Comparison of ENCODE assay signal across 13 cellular contexts in the genomic region with DNA sequence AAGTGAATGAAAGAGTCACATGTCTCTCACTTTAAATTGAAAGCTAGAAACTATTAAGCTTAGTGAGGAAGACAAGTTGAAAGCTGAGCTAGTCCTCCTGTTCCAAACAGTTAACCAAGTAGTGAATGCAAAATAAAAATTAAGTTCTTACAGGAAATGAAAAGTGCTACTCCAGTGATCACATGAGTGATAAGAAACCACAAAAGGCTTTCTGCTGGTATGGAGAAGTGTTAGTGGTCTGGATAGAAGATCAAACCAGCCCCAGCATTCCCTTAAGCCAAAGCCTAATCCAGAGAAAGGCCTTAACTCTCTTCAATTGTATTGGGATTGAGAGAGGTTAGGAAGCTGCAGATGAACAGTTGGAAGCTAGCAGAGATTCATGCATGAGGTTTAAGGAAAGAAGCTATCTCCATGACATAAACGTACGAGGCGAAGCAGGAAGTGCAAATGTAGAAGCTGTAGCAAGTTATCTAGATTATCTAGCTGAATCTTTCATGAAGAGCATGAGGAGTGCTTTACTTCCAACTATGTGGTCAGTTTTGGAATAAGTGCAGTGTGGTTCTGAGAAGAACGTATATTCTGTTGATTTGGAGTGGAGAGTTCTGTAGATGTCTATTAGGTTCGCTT.
DNase-seq lines count a peak whose midpoint lies in the region; ATAC-seq, FAIRE-seq and TF ChIP-seq lines count a peak whose summit lies in the region.
"Had no signal": no experiment of that assay in that cellular context is flagged by ENCODE, and none has a peak within 500 bp of the region (broad histone marks: within the 10 kb centered on the region; RNA-seq: fewer than 3 reads in every experiment).

No MANE protein-coding gene starts in this region.

- H3K36me3 ChIP-seq in CD8-positive, alpha-beta memory T cell (ENCODE audit: insufficient read depth, low read length), result no peaks in the 10 kb centered on the region
- no peaks in the 10 kb centered on the region for H3K36me3 ChIP-seq in naive thymus-derived CD4-positive, alpha-beta T cell (ENCODE audit: control insufficient read depth in 2 of 3, insufficient read depth in 3 of 3, low read length in 3 of 3)
- H3K36me3 ChIP-seq: heart left ventricle had no signal

- no peak for DNase-seq in CD8-positive, alpha-beta memory T cell
- DNase-seq in Kasumi-1 (lab: John Stamatoyannopoulos, UW) (peak; percentile 61 to 70), frontal cortex (ENCODE audit: low spot score in 2 of 2) (no peak), GM13976 (ENCODE audit: low spot score) (no peak)
- peak; percentile 27 for DNase-seq in central memory CD4-positive, alpha-beta T cell
- peak in 3 of 9 donors; percentile 4 to 11 (median 5) for DNase-seq in naive thymus-derived CD4-positive, alpha-beta T cell
- no peak for DNase-seq in NK-92 treated with Interleukin-12 subunit alpha and Interleukin-12 subunit beta, amount 100 ng/mL, for 24 hours (lab: John Stamatoyannopoulos, UW)
- DNase-seq: Caco-2, H9, heart left ventricle, nucleus accumbens, SW 1271 had no signal

- POLR2A ChIA-PET in CD8-positive, alpha-beta memory T cell (lab: Charles Lee), result no interaction called here
- POLR2A ChIA-PET in naive thymus-derived CD4-positive, alpha-beta T cell (lab: Charles Lee), result no interaction called here

- intact Hi-C loops in naive thymus-derived CD4-positive, alpha-beta T cell (cut with micrococcal nuclease), result no loop called here

- no peak overlapping the region for H3K27ac ChIP-seq in CD8-positive, alpha-beta memory T cell (ENCODE audit: low read depth, low read length)
- H3K27ac ChIP-seq in naive thymus-derived CD4-positive, alpha-beta T cell (ENCODE audit: low read depth, low read length), result no peak overlapping the region
- H3K27ac ChIP-seq: heart left ventricle had no signal

- in situ Hi-C loops in GM13976 (cut with MboI; ENCODE audit: low sequenced_read_pairs, unreplicated experiment), result no loop called here

- peaks cover 20 to 23% (median 22%) of the 10 kb centered on the region in 3 donors for H3K4me1 Mint-ChIP-seq in CD8-positive, alpha-beta memory T cell
- peaks cover 12 to 16% (median 15%) of the 10 kb centered on the region in 7 donors for H3K4me1 Mint-ChIP-seq in naive thymus-derived CD4-positive, alpha-beta T cell

- peaks cover 0 to 1% of the 10 kb centered on the region in 2 donors for H3K27me3 Mint-ChIP-seq in CD8-positive, alpha-beta memory T cell
- H3K27me3 Mint-ChIP-seq in naive thymus-derived CD4-positive, alpha-beta T cell, result no peaks in the 10 kb centered on the region

- no peak for FAIRE-seq in frontal cortex (lab: Jason Lieb, UNC)

- H3K27ac Mint-ChIP-seq in CD8-positive, alpha-beta memory T cell, result peak overlapping the region in 4 of 8 donors; percentile 10 to 49 (median 26)
- peak overlapping the region in 7 of 9 donors; percentile 2 to 56 (median 24) for H3K27ac Mint-ChIP-seq in naive thymus-derived CD4-positive, alpha-beta T cell
- H3K27ac Mint-ChIP-seq: activated T-helper 1 cell treated with anti-CD3 and anti-CD28 coated beads, Interleukin-12 subunit alpha, Interleukin-12 subunit beta, Interleukin-2, Interleukin-4 antibody, amounts not matched to agents 30 ng/mL and 10 ng/mL and 1 ng/mL, durations not matched to agents 14 hours and 24 hours and 36 hours; H9 had no signal

- H3K9me3 ChIP-seq in CD8-positive, alpha-beta memory T cell (ENCODE audit: low read length), result no peaks in the 10 kb centered on the region
- H3K9me3 ChIP-seq in naive thymus-derived CD4-positive, alpha-beta T cell (ENCODE audit: control insufficient read depth in 2 of 3, low read length in 3 of 3), result no peaks in the 10 kb centered on the region
- H3K9me3 ChIP-seq: Caco-2, heart left ventricle had no signal

- H3K36me3 Mint-ChIP-seq in CD8-positive, alpha-beta memory T cell, result peaks cover 0 to 3% (median 2%) of the 10 kb centered on the region in 3 donors
- no peaks in the 10 kb centered on the region for H3K36me3 Mint-ChIP-seq in naive thymus-derived CD4-positive, alpha-beta T cell

- CTCF ChIA-PET in CD8-positive, alpha-beta memory T cell (lab: Charles Lee), result no interaction called here
- CTCF ChIA-PET in naive thymus-derived CD4-positive, alpha-beta T cell (lab: Charles Lee), result interaction anchor here (0.6 to 0.8 kb wide), 3 partner anchors 176 to 465 kb away, joined by 3 read pairs; no protein-coding TSS in a partner anchor

- TF ChIP-seq CTCF in GM13976 (IDR thresholded peaks at IDR 0.05; ENCODE audit: borderline replicate concordance, control extremely low read depth, extremely low read depth, insufficient read depth, missing control alignments), result no peak

- no peaks in the 10 kb centered on the region for H3K9me3 Mint-ChIP-seq in CD8-positive, alpha-beta memory T cell
- H3K9me3 Mint-ChIP-seq in naive thymus-derived CD4-positive, alpha-beta T cell, result peaks cover 0 to 5% (median 0%) of the 10 kb centered on the region in 11 donors
- H3K9me3 Mint-ChIP-seq: activated T-helper 1 cell treated with anti-CD3 and anti-CD28 coated beads, Interleukin-12 subunit alpha, Interleukin-12 subunit beta, Interleukin-2, Interleukin-4 antibody, amounts not matched to agents 30 ng/mL and 10 ng/mL and 1 ng/mL, durations not matched to agents 14 hours and 24 hours and 36 hours; H9 had no signal

- H3K4me3 Mint-ChIP-seq in CD8-positive, alpha-beta memory T cell, result peak overlapping the region in 4 of 7 donors; percentile 2 to 59 (median 42)
- peak overlapping the region; percentile 7 to 60 (median 44) for H3K4me3 Mint-ChIP-seq in naive thymus-derived CD4-positive, alpha-beta T cell
- H3K4me3 Mint-ChIP-seq: activated T-helper 1 cell treated with anti-CD3 and anti-CD28 coated beads, Interleukin-12 subunit alpha, Interleukin-12 subunit beta, Interleukin-2, Interleukin-4 antibody, amounts not matched to agents 30 ng/mL and 10 ng/mL and 1 ng/mL, durations not matched to agents 14 hours and 24 hours and 36 hours; H9 had no signal

- no peaks in the 10 kb centered on the region for H3K27me3 ChIP-seq in CD8-positive, alpha-beta memory T cell (ENCODE audit: insufficient read depth, low read length, poor library complexity, severe bottlenecking)
- no peaks in the 10 kb centered on the region for H3K27me3 ChIP-seq in naive thymus-derived CD4-positive, alpha-beta T cell (ENCODE audit: control insufficient read depth in 2 of 2, insufficient read depth in 2 of 2, low read length in 2 of 2)
- H3K27me3 ChIP-seq: heart left ventricle had no signal

- peaks cover 10% of the 10 kb centered on the region for H3K4me1 ChIP-seq in CD8-positive, alpha-beta memory T cell (ENCODE audit: insufficient read depth, low read length)
- peaks cover 3 to 8% of the 10 kb centered on the region in 2 donors for H3K4me1 ChIP-seq in naive thymus-derived CD4-positive, alpha-beta T cell (ENCODE audit: control insufficient read depth in 2 of 2, insufficient read depth in 2 of 2, low read length in 2 of 2)
- H3K4me1 ChIP-seq: Caco-2 had no signal

- H3K4me3 ChIP-seq in CD8-positive, alpha-beta memory T cell (ENCODE audit: low read length), result no peak overlapping the region
- H3K4me3 ChIP-seq in naive thymus-derived CD4-positive, alpha-beta T cell (ENCODE audit: low read length), result no peak overlapping the region

- ATAC-seq in naive thymus-derived CD4-positive, alpha-beta T cell, result peak; percentile 24
- ATAC-seq: heart left ventricle had no signal

Comparison
In these comparisons a context has a peak if more than half of its experiments do, and no peak if none do; other contexts are left out.
1. DNase-seq: peak in Kasumi-1 (2 of 2) and central memory CD4-positive, alpha-beta T cell (single experiment); none in CD8-positive, alpha-beta memory T cell (0 of 5), frontal cortex (0 of 2), GM13976 (single experiment) and NK-92 treated with Interleukin-12 subunit alpha and Interleukin-12 subunit beta, amount 100 ng/mL, for 24 hours (single experiment).